ENCODE assay signal across 28 cellular contexts in the genomic region with DNA sequence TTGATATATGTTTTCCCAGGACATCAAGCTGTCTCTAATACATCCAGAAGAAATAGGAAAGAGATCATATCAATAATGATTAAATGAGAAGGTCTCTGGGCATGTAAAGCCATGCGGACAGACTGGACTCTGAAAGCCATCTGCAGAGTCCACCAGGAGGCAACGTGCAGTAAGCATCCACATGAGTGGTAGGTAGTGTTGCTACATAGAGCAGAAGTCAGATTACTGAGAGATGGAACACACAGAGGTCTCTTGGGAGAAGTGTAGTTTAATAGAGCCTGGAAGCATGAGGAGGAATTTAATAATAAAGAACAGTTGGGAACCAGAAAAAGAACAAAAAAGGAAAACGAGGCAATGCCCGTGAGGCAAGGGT.
"Had no signal": no experiment of that assay in that cellular context is flagged by ENCODE, and none has a peak within 500 bp of the region (broad histone marks: within the 10 kb centered on the region; RNA-seq: fewer than 3 reads in every experiment).

No MANE protein-coding gene starts in this region.

- H3K9me3 ChIP-seq: esophagus muscularis mucosa, mucosa of descending colon, neutrophil, thyroid gland, vagina had no signal

- H3K4me1 Mint-ChIP-seq: activated B cell treated with CpG ODN at 0.5 μM for 24 hours; activated CD4-positive, alpha-beta T cell treated with anti-CD3 and anti-CD28 coated beads for 36 hours; stimulated activated memory B cell treated with anti-CD40 and anti-IgM and Interleukin-4, amounts not matched to agents 10 μg/mL and 1 μg/mL and 100 μg/mL, for 72 hours had no signal

- H3K4me1 ChIP-seq: esophagus muscularis mucosa, left ventricle myocardium inferior, stomach, thyroid gland, upper lobe of left lung, vagina had no signal

- H3K4me3 Mint-ChIP-seq: activated B cell treated with CpG ODN at 0.5 μM for 24 hours; activated CD4-positive, alpha-beta T cell treated with anti-CD3 and anti-CD28 coated beads for 36 hours; activated naive CD8-positive, alpha-beta T cell; activated T-cell treated with anti-CD3 and anti-CD28 coated beads, Interleukin-2, amount 50 U/mL, for 72 hours; natural killer cell treated with Interleukin-12 subunit alpha and Interleukin-12 subunit beta and Interleukin-15 and Interleukin-18, amount 100 ng/mL, for 72 hours; stimulated activated memory B cell treated with anti-CD40 and anti-IgM and Interleukin-4, amounts not matched to agents 10 μg/mL and 1 μg/mL and 100 μg/mL, for 72 hours had no signal

- H3K27me3 Mint-ChIP-seq: activated B cell treated with CpG ODN at 0.5 μM for 24 hours; activated CD4-positive, alpha-beta T cell treated with anti-CD3 and anti-CD28 coated beads for 36 hours; activated naive CD8-positive, alpha-beta T cell; natural killer cell treated with Interleukin-12 subunit alpha and Interleukin-12 subunit beta and Interleukin-15 and Interleukin-18, amount 100 ng/mL, for 72 hours; progenitor cell of endocrine pancreas; stimulated activated memory B cell treated with anti-CD40 and anti-IgM and Interleukin-4, amounts not matched to agents 10 μg/mL and 1 μg/mL and 100 μg/mL, for 72 hours had no signal

- H3K27ac Mint-ChIP-seq: activated B cell treated with CpG ODN at 0.5 μM for 24 hours; activated CD4-positive, alpha-beta T cell treated with anti-CD3 and anti-CD28 coated beads for 36 hours; activated naive CD8-positive, alpha-beta T cell; activated T-cell treated with anti-CD3 and anti-CD28 coated beads, Interleukin-2, amount 50 U/mL, for 72 hours; natural killer cell treated with Interleukin-12 subunit alpha and Interleukin-12 subunit beta and Interleukin-15 and Interleukin-18, amount 100 ng/mL, for 72 hours; progenitor cell of endocrine pancreas; stimulated activated memory B cell treated with anti-CD40 and anti-IgM and Interleukin-4, amounts not matched to agents 10 μg/mL and 1 μg/mL and 100 μg/mL, for 72 hours had no signal

- H3K36me3 Mint-ChIP-seq: activated naive CD8-positive, alpha-beta T cell; natural killer cell treated with Interleukin-12 subunit alpha and Interleukin-12 subunit beta and Interleukin-15 and Interleukin-18, amount 100 ng/mL, for 72 hours; stimulated activated memory B cell treated with anti-CD40 and anti-IgM and Interleukin-4, amounts not matched to agents 10 μg/mL and 1 μg/mL and 100 μg/mL, for 72 hours had no signal

- H3K4me3 ChIP-seq: esophagus muscularis mucosa, left ventricle myocardium inferior, lung, mucosa of descending colon, smooth muscle cell, stomach, thyroid gland, upper lobe of left lung, vagina had no signal

- H3K27ac ChIP-seq: brain microvascular endothelial cell, esophagus muscularis mucosa, left ventricle myocardium inferior, neutrophil, stomach, thyroid gland, upper lobe of left lung, vagina had no signal

- H3K36me3 ChIP-seq: brain microvascular endothelial cell, esophagus muscularis mucosa, left ventricle myocardium inferior, neutrophil, stomach, thyroid gland, upper lobe of left lung, vagina had no signal

- ATAC-seq: activated CD4-positive, alpha-beta T cell treated with anti-CD3 and anti-CD28 coated beads for 36 hours; activated T-cell treated with anti-CD3 and anti-CD28 coated beads, Interleukin-2, amount 50 U/mL, for 72 hours; natural killer cell treated with Interleukin-12 subunit alpha and Interleukin-12 subunit beta and Interleukin-15 and Interleukin-18, amount 100 ng/mL, for 72 hours; stimulated activated memory B cell treated with anti-CD40 and anti-IgM and Interleukin-4, amounts not matched to agents 10 μg/mL and 1 μg/mL and 100 μg/mL, for 72 hours had no signal

- DNase-seq: activated B cell treated with CpG ODN at 0.5 μM for 24 hours; activated CD4-positive, alpha-beta T cell treated with anti-CD3 and anti-CD28 coated beads for 36 hours; activated CD4-positive, alpha-beta T cell treated with anti-CD3 and anti-CD28 coated beads, Interleukin-2, amount 50 U/mL, for 4 hours; activated naive CD4-positive, alpha-beta T cell; activated T-cell treated with anti-CD3 and anti-CD28 coated beads for 4 hours; activated T-cell treated with anti-CD3 and anti-CD28 coated beads, Interleukin-2, amount 50 U/mL, for 72 hours; anterior cingulate cortex; brain microvascular endothelial cell; cortex of kidney; foreskin melanocyte; left ventricle myocardium inferior; stimulated activated CD4-positive, alpha-beta T cell treated with anti-CD3 and anti-CD28 coated beads, Interleukin-1b, Interleukin-23, amount 100 ng/mL, for 48 hours; stimulated activated CD4-positive, alpha-beta T cell treated with anti-CD3 and anti-CD28 coated beads, Interleukin-4, amount 100 ng/mL, for 4 hours; stimulated activated CD8-positive, alpha-beta memory T cell treated with anti-CD3 and anti-CD28 coated beads, Interleukin-4, amount 100 ng/mL, for 48 hours; stomach; T-helper 2 cell; thyroid gland had no signal

- H3K27me3 ChIP-seq: brain microvascular endothelial cell, esophagus muscularis mucosa, neutrophil, stomach, thyroid gland, upper lobe of left lung, vagina had no signal
